In genomic region chr1:16206547-16207317, GRCh38 we compare ENCODE assay signal across 9 cellular contexts. TPM values are rescaled to one million over a fixed set of nuclear protein-coding genes. Genes with fewer than 3 reads are reported as not detected.
DNase-seq lines count a peak whose midpoint lies in the region; ATAC-seq and TF ChIP-seq lines count a peak whose summit lies in the region.
"Had no signal": no experiment of that assay in that cellular context is flagged by ENCODE, and none has a peak within 500 bp of the region (broad histone marks: within the 10 kb centered on the region; RNA-seq: fewer than 3 reads in every experiment).

No MANE protein-coding gene starts in this region.

- H3K4me1 ChIP-seq in BLaER1 treated with 17β-estradiol and CSF1 and Interleukin-3, amounts not matched to agents 10 nM and 100 nM: peaks cover 31 to 47% (median 36%) of the 10 kb centered on the region in 10 experiments
- H3K4me1 ChIP-seq in duodenal mucosa (ENCODE audit: control insufficient read depth in 1 of 2, insufficient read depth in 2 of 2, low read length in 2 of 2) (peaks cover 0 to 16% of the 10 kb centered on the region in 2 donors), lower lobe of right lung (peaks cover 21% of the 10 kb centered on the region)

- H3K9me3 ChIP-seq in BLaER1 treated with 17β-estradiol and CSF1 and Interleukin-3, amounts not matched to agents 10 nM and 100 nM (replicated peaks in 1 of 11): no peaks in the 10 kb centered on the region
- no peaks in the 10 kb centered on the region for H3K9me3 ChIP-seq in duodenal mucosa (ENCODE audit: control insufficient read depth in 1 of 2, low read length in 2 of 2)
- no peaks in the 10 kb centered on the region for H3K9me3 ChIP-seq in lower lobe of right lung

- no peaks in the 10 kb centered on the region for H3K27me3 ChIP-seq in BLaER1 treated with 17β-estradiol and CSF1 and Interleukin-3, amounts not matched to agents 10 nM and 100 nM
- no peaks in the 10 kb centered on the region for H3K27me3 ChIP-seq in duodenal mucosa (ENCODE audit: control insufficient read depth in 1 of 2, insufficient read depth in 2 of 2, low read length in 2 of 2)
- H3K27me3 ChIP-seq in lower lobe of right lung (ENCODE audit: low read depth): no peaks in the 10 kb centered on the region

- H4K20me1 ChIP-seq in BLaER1 treated with 17β-estradiol and CSF1 and Interleukin-3, amounts not matched to agents 10 nM and 100 nM: 0 out of 22 replicates have a peak, but pooled peaks cover 0 to 4% (median 0%) of the 10 kb centered on the region in 11 experiments

- H3K9ac ChIP-seq in BLaER1 treated with 17β-estradiol and CSF1 and Interleukin-3, amounts not matched to agents 10 nM and 100 nM: peak overlapping the region; percentile 81 to 92 (median 88)
- H3K9ac ChIP-seq in duodenal mucosa (ENCODE audit: low read depth in 1 of 2, low read length in 2 of 2): peak overlapping the region; percentile 49 to 72

- peaks cover 0 to 36% (median 15%) of the 10 kb centered on the region in 11 experiments; a peak in 15 of 22 replicates for H3K36me3 ChIP-seq in BLaER1 treated with 17β-estradiol and CSF1 and Interleukin-3, amounts not matched to agents 10 nM and 100 nM
- peaks cover 0 to 10% of the 10 kb centered on the region in 2 donors for H3K36me3 ChIP-seq in duodenal mucosa (ENCODE audit: control insufficient read depth in 1 of 2, insufficient read depth in 2 of 2, low read length in 2 of 2)
- H3K36me3 ChIP-seq in lower lobe of right lung: peaks cover 21% of the 10 kb centered on the region

- TF ChIP-seq CTCF in lower lobe of right lung (IDR thresholded peaks at IDR 0.05): no peak

- intact Hi-C loops in lower lobe of right lung (cut with DNase I): no loop called here

- H3K27ac ChIP-seq in BLaER1 treated with 17β-estradiol and CSF1 and Interleukin-3, amounts not matched to agents 10 nM and 100 nM: peak overlapping the region; percentile 67 to 98 (median 96)
- H3K27ac ChIP-seq in duodenal mucosa (ENCODE audit: low read depth, low read length) (peak overlapping the region; percentile 87), lower lobe of right lung (peak overlapping the region; percentile 93)

- DNase-seq in NCI-H748 (lab: John Stamatoyannopoulos, UW; ENCODE audit: unreplicated experiment) (peak; percentile 96), lower lobe of right lung (peak; percentile 99)
- DNase-seq in activated CD4-positive, alpha-beta T cell treated with anti-CD3 and anti-CD28 coated beads, Interleukin-2, amount 50 U/mL, for 48 hours: peak; percentile 96 to 97
- DNase-seq in stimulated activated CD4-positive, alpha-beta T cell treated with anti-CD3 and anti-CD28 coated beads, Interleukin-4, amount 100 ng/mL, for 48 hours (ENCODE audit: low read depth in 2 of 2): peak; percentile 89 to 94

- peak; percentile 70 for ATAC-seq in GM19372 (IDR thresholded peaks at IDR 0.05; ENCODE audit: low read depth, unreplicated experiment)
- ATAC-seq in HG03520 (IDR thresholded peaks at IDR 0.05; ENCODE audit: unreplicated experiment): peak; percentile 56
- peak; percentile 96 for ATAC-seq in lower lobe of right lung

- H3K4me2 ChIP-seq in BLaER1 treated with 17β-estradiol and CSF1 and Interleukin-3, amounts not matched to agents 10 nM and 100 nM: peak overlapping the region; percentile 73 to 99 (median 97)

- peak overlapping the region; percentile 51 to 66 (median 64) for H3K4me3 ChIP-seq in BLaER1 treated with 17β-estradiol and CSF1 and Interleukin-3, amounts not matched to agents 10 nM and 100 nM
- H3K4me3 ChIP-seq in duodenal mucosa (ENCODE audit: low read depth in 1 of 2, low read length in 2 of 2): peak overlapping the region; percentile 68 to 72
- peak overlapping the region; percentile 63 for H3K4me3 ChIP-seq in lower lobe of right lung

RNA-seq across cellular contexts. Expression of gene ARHGEF19, which starts 5.7 kb away (rescaled TPM):
- total RNA-seq in lower lobe of right lung: 15.6 TPM

RNA-seq across cellular contexts. Expression of gene CPLANE2, which starts 30.3 kb away (rescaled TPM):
- 9.1 TPM for total RNA-seq in lower lobe of right lung

RNA-seq across cellular contexts. Expression of gene EPHA2, which starts 50.9 kb away (rescaled TPM):
- total RNA-seq in lower lobe of right lung: 20.4 TPM
- total RNA-seq: activated CD8-positive, alpha-beta memory T cell treated with anti-CD3 and anti-CD28 coated beads for 36 hours had no signal

Comparison
In these comparisons a context has a peak if more than half of its experiments do, and no peak if none do; other contexts are left out.
1. Peak in every context shown above with its lines: DNase-seq, ATAC-seq, H3K4me3 ChIP-seq and H3K27ac ChIP-seq.